Comparison of ENCODE assay signal across 2 cellular contexts in the genomic region with DNA sequence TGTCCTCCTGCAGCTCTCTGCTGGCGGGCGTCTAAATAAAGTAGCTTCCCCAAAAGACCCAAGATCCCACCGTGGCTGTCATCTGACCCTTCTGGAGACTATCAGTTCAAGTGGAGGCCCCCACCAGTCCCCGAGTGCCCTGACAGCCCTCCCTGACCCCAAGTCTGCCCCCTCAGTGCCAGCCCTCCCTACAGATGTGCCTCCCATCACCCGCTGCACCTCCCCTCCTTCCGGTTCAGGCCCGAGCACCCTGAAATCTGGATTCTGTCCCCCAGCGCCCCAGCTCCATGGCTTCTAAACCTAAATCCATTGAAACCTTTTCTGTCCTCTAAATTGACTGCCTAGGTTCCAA.
TF ChIP-seq lines count a peak whose summit lies in the region.

No MANE protein-coding gene starts in this region.

TF ChIP-seq in HCT116, 20 proteins besides CTCF, POLR2A, EP300 and RAD21:
- no peak for TF ChIP-seq SIN3A (IDR thresholded peaks at IDR 0.05; ENCODE audit: low read depth)
- TF ChIP-seq ZBTB33 (IDR thresholded peaks at IDR 0.05; ENCODE audit: extremely low read depth, insufficient replicate concordance, low read length): no peak
- TF ChIP-seq EZH2phosphoT487 (IDR thresholded peaks at IDR 0.05; ENCODE audit: borderline replicate concordance): no peak
- TF ChIP-seq ATF3 (IDR thresholded peaks at IDR 0.05): no peak
- TF ChIP-seq SRF (IDR thresholded peaks at IDR 0.05; ENCODE audit: low read depth): no peak
- no peak for TF ChIP-seq SP1 (IDR thresholded peaks at IDR 0.05; ENCODE audit: low read depth)
- no peak for TF ChIP-seq ZNF274 (IDR thresholded peaks at IDR 0.05; ENCODE audit: low read depth, low read length)
- no peak for TF ChIP-seq TCF7L2 (IDR thresholded peaks at IDR 0.05; ENCODE audit: borderline replicate concordance, extremely low read depth, insufficient read depth, insufficient read length)
- no peak for TF ChIP-seq EGR1 (IDR thresholded peaks at IDR 0.05; ENCODE audit: low read depth)
- no peak for TF ChIP-seq EZH2 (IDR thresholded peaks at IDR 0.05)
- no peak for TF ChIP-seq ELF1 (IDR thresholded peaks at IDR 0.05; ENCODE audit: borderline replicate concordance, low read depth)
- TF ChIP-seq YY1 (IDR thresholded peaks at IDR 0.05; ENCODE audit: extremely low read depth, insufficient replicate concordance, low read depth, low read length): no peak
- no peak for TF ChIP-seq FOSL1 (IDR thresholded peaks at IDR 0.05; ENCODE audit: low read depth)
- TF ChIP-seq JUND (IDR thresholded peaks at IDR 0.05): no peak
TF ChIP-seq in HCT116: peak in this region for 0.

TF ChIP-seq in endothelial cell of umbilical vein, 7 proteins besides CTCF, POLR2A, EP300 and RAD21:
- no peak for TF ChIP-seq POLR2AphosphoS5 (IDR thresholded peaks at IDR 0.05; ENCODE audit: insufficient read depth, low read depth, low read length)
- TF ChIP-seq FOS (IDR thresholded peaks at IDR 0.05; ENCODE audit: borderline replicate concordance, insufficient read depth, low read length): no peak
- no peak for TF ChIP-seq MYC (IDR thresholded peaks at IDR 0.05; ENCODE audit: low read depth, low read length)
- TF ChIP-seq EZH2 (IDR thresholded peaks at IDR 0.05; ENCODE audit: borderline replicate concordance, low read depth, low read length, severe bottlenecking): no peak
- TF ChIP-seq GATA2 (IDR thresholded peaks at IDR 0.05; ENCODE audit: insufficient read depth, insufficient read length, low read depth, low read length): no peak
- TF ChIP-seq, protein P1, sequence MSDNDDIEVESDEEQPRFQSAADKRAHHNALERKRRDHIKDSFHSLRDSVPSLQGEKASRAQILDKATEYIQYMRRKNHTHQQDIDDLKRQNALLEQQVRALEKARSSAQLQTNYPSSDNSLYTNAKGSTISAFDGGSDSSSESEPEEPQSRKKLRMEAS (IDR thresholded peaks at IDR 0.05; ENCODE audit: insufficient read depth, insufficient read length): no peak
- no peak for TF ChIP-seq JUN (IDR thresholded peaks at IDR 0.05; ENCODE audit: borderline replicate concordance, insufficient read depth, insufficient read length, low read depth)
